ENCODE assay signal across 10 cellular contexts in genomic region chr5:88503065-88503394, GRCh38.
A peak's percentile ranks its signal among the peaks of the same experiment; 100 is the strongest.
DNase-seq lines count a peak whose midpoint lies in the region; ATAC-seq, FAIRE-seq and TF ChIP-seq lines count a peak whose summit lies in the region.
"Had no signal": no experiment of that assay in that cellular context is flagged by ENCODE, and none has a peak within 500 bp of the region (broad histone marks: within the 10 kb centered on the region; RNA-seq: fewer than 3 reads in every experiment).

No MANE protein-coding gene starts in this region.

- no peaks in the 10 kb centered on the region for H3K27me3 ChIP-seq in mammary epithelial cell (ENCODE audit: insufficient read depth, low read length)
- no peaks in the 10 kb centered on the region for H3K27me3 ChIP-seq in upper lobe of left lung

- TF ChIP-seq CTCF in MCF 10A (IDR thresholded peaks at IDR 0.05; ENCODE audit: unreplicated experiment) (no peak), mammary epithelial cell (conservative IDR thresholded peaks at IDR 0.05 in 1 of 2, IDR thresholded peaks at IDR 0.05 in 1 of 2; ENCODE audit: extremely low read depth in 1 of 2, insufficient read depth in 1 of 2, low read depth in 1 of 2, low read length in 2 of 2) (no peak), activated B cell treated with CpG ODN at 0.5 μM for 24 hours (IDR thresholded peaks at IDR 0.05) (no peak), kidney (IDR thresholded peaks at IDR 0.05; ENCODE audit: borderline replicate concordance, extremely low read depth, insufficient read depth) (no peak), upper lobe of left lung (IDR thresholded peaks at IDR 0.05) (no peak)

- H3K4me3 Mint-ChIP-seq in MCF 10A (ENCODE audit: unreplicated experiment): peak overlapping the region; percentile 36
- peak overlapping the region; percentile 82 for H3K4me3 Mint-ChIP-seq in activated B cell treated with CpG ODN at 0.5 μM for 24 hours

- H3K9me3 ChIP-seq in mammary epithelial cell (replicated peaks; ENCODE audit: insufficient read depth, low read length): no peaks in the 10 kb centered on the region
- no peaks in the 10 kb centered on the region for H3K9me3 ChIP-seq in kidney (ENCODE audit: control insufficient read depth in 1 of 2, low read length in 2 of 2)
- no peaks in the 10 kb centered on the region for H3K9me3 ChIP-seq in upper lobe of left lung

- H3K4me1 Mint-ChIP-seq in MCF 10A (ENCODE audit: insufficient read depth, unreplicated experiment): no peaks in the 10 kb centered on the region
- peaks cover 12% of the 10 kb centered on the region for H3K4me1 Mint-ChIP-seq in activated B cell treated with CpG ODN at 0.5 μM for 24 hours

- no peak for TF ChIP-seq EP300 in upper lobe of left lung (IDR thresholded peaks at IDR 0.05)

- intact Hi-C loops in MCF 10A (cut with micrococcal nuclease): no loop called here
- intact Hi-C loops in mammary epithelial cell (cut with micrococcal nuclease): no loop called here
- intact Hi-C loops in activated B cell treated with CpG ODN at 0.5 μM for 24 hours (cut with micrococcal nuclease): no loop called here
- intact Hi-C loops in kidney (cut with DNase I): no loop called here

- H4K20me1 ChIP-seq in mammary epithelial cell (ENCODE audit: insufficient read depth, low read length): no peaks in the 10 kb centered on the region

- DNase-seq in MCF 10A (ENCODE audit: unreplicated experiment) (no peak), mammary epithelial cell (no peak), activated B cell treated with CpG ODN at 0.5 μM for 24 hours (no peak), kidney (no peak), upper lobe of left lung (no peak), DMS114 treated with DMSO at 0.1 percent for 48 hours (lab: John Stamatoyannopoulos, UW; ENCODE audit: unreplicated experiment) (no peak), SW 1271 (lab: John Stamatoyannopoulos, UW) (no peak), NCI-H128 (lab: John Stamatoyannopoulos, UW; ENCODE audit: unreplicated experiment) (no peak)
- DNase-seq: erythroblast; stimulated activated CD4-positive, alpha-beta T cell treated with anti-CD3 and anti-CD28 coated beads, Interleukin-4, amount 100 ng/mL, for 24 hours had no signal

- peaks cover 65% of the 10 kb centered on the region for H3K27me3 Mint-ChIP-seq in MCF 10A (ENCODE audit: insufficient read depth, unreplicated experiment)
- peaks cover 2% of the 10 kb centered on the region for H3K27me3 Mint-ChIP-seq in activated B cell treated with CpG ODN at 0.5 μM for 24 hours

- H3K4me2 ChIP-seq in mammary epithelial cell (ENCODE audit: insufficient read depth, low read depth, low read length): no peak overlapping the region

- no peak for ATAC-seq in activated B cell treated with CpG ODN at 0.5 μM for 24 hours (ENCODE audit: low read depth)
- ATAC-seq in upper lobe of left lung (ENCODE audit: low FRiP score in 2 of 2): no peak

- BruUV-seq in MCF 10A (replicated peaks; lab: Mats Ljungman, UMichigan) (no TSS peak), mammary epithelial cell (replicated peaks; lab: Mats Ljungman, UMichigan) (no TSS peak)

- no peak overlapping the region for H3K9ac ChIP-seq in mammary epithelial cell (ENCODE audit: insufficient read depth, low read length)
- no peak overlapping the region for H3K9ac ChIP-seq in kidney (ENCODE audit: low read length in 2 of 2)

- no peak for FAIRE-seq in kidney (lab: Jason Lieb, UNC)

- no peaks in the 10 kb centered on the region for H3K79me2 ChIP-seq in mammary epithelial cell (ENCODE audit: insufficient read depth, low read length)

- H3K4me1 ChIP-seq in mammary epithelial cell (ENCODE audit: insufficient read depth, low read length): no peaks in the 10 kb centered on the region
- H3K4me1 ChIP-seq in kidney (ENCODE audit: control insufficient read depth in 1 of 2, insufficient read depth in 1 of 2, low read depth in 1 of 2, low read length in 2 of 2): no peaks in the 10 kb centered on the region
- H3K4me1 ChIP-seq in upper lobe of left lung: peaks cover 0 to 3% (median 0%) of the 10 kb centered on the region in 4 donors

- POLR2A ChIA-PET in MCF 10A (lab: Yijun Ruan, JAX) (no interaction called here), activated B cell treated with CpG ODN at 0.5 μM for 24 hours (lab: Charles Lee) (no interaction called here)

- H3K9me3 Mint-ChIP-seq in MCF 10A (ENCODE audit: unreplicated experiment): no peaks in the 10 kb centered on the region
- H3K9me3 Mint-ChIP-seq in activated B cell treated with CpG ODN at 0.5 μM for 24 hours: no peaks in the 10 kb centered on the region

- 64% methylated on average over 2 of the region's 2 CpGs for WGBS in mammary epithelial cell (ENCODE audit: low coverage, missing lambda C conversion rate)
- 7 to 26% methylated on average over 2 of the region's 2 CpGs for WGBS in upper lobe of left lung, 2 donors

- dilution Hi-C loops in mammary epithelial cell (cut with HindIII; ENCODE audit: low sequenced_read_pairs): no loop called here

- H3K4me3 ChIP-seq in mammary epithelial cell (replicated peaks in 1 of 3; ENCODE audit: insufficient read depth in 1 of 3, low read depth in 2 of 3, low read length in 3 of 3): no peak overlapping the region
- H3K4me3 ChIP-seq in kidney (ENCODE audit: low read length in 2 of 2): peak overlapping the region; percentile 69 to 77
- peak overlapping the region in 3 of 4 donors; percentile 37 to 48 (median 48) for H3K4me3 ChIP-seq in upper lobe of left lung

- H3K27ac ChIP-seq in mammary epithelial cell (ENCODE audit: insufficient read depth, low read depth, low read length): no peak overlapping the region
- H3K27ac ChIP-seq in kidney (ENCODE audit: low read depth in 2 of 2, low read length in 2 of 2): no peak overlapping the region
- H3K27ac ChIP-seq in upper lobe of left lung: no peak overlapping the region

- H3K36me3 ChIP-seq in mammary epithelial cell (ENCODE audit: insufficient read depth, low read length): no peaks in the 10 kb centered on the region
- no peaks in the 10 kb centered on the region for H3K36me3 ChIP-seq in kidney (ENCODE audit: control insufficient read depth in 1 of 2, insufficient read depth in 2 of 2, low read length in 2 of 2)
- no peaks in the 10 kb centered on the region for H3K36me3 ChIP-seq in upper lobe of left lung

- no peak overlapping the region for H2AFZ ChIP-seq in mammary epithelial cell (ENCODE audit: low read depth, low read length)

- H3K36me3 Mint-ChIP-seq in MCF 10A (ENCODE audit: insufficient read depth, unreplicated experiment) (no peaks in the 10 kb centered on the region), activated B cell treated with CpG ODN at 0.5 μM for 24 hours (ENCODE audit: low read depth) (no peaks in the 10 kb centered on the region)

- TF ChIP-seq POLR2A in upper lobe of left lung (IDR thresholded peaks at IDR 0.05): no peak

- H3K27ac Mint-ChIP-seq in MCF 10A (ENCODE audit: low read depth, unreplicated experiment): no peak overlapping the region
- peak overlapping the region; percentile 15 for H3K27ac Mint-ChIP-seq in activated B cell treated with CpG ODN at 0.5 μM for 24 hours

- in situ Hi-C loops in mammary epithelial cell (cut with MboI; ENCODE audit: low sequenced_read_pairs in 2 of 2): no loop called here

- CTCF ChIA-PET in MCF 10A (lab: Yijun Ruan, JAX): no interaction called here
- CTCF ChIA-PET in mammary epithelial cell (lab: Charles Lee; ENCODE audit: low non-redundant PET): no interaction called here
- CTCF ChIA-PET in activated B cell treated with CpG ODN at 0.5 μM for 24 hours (lab: Charles Lee): no interaction called here

Comparison
In these comparisons a context has a peak if more than half of its experiments do, and no peak if none do; other contexts are left out.
1. H3K4me3 ChIP-seq: peak in kidney (2 of 2) and upper lobe of left lung (3 of 4); none in mammary epithelial cell (0 of 3).